In genomic region chr3:113795693-113796092, GRCh38 we compare ENCODE assay signal across 33 cellular contexts.
"Had no signal": no experiment of that assay in that cellular context is flagged by ENCODE, and none has a peak within 500 bp of the region (broad histone marks: within the 10 kb centered on the region; RNA-seq: fewer than 3 reads in every experiment).

No MANE protein-coding gene starts in this region.

- H3K4me3 ChIP-seq: coronary artery, esophagus muscularis mucosa, ovary, skin epidermis, stomach, thyroid gland, upper lobe of left lung, vagina had no signal

- H3K27me3 Mint-ChIP-seq: activated T-helper 17 cell treated with anti-CD3 and anti-CD28 coated beads, Interleukin-2, amount 50 U/mL, for 72 hours; effector memory CD8-positive, alpha-beta T cell; progenitor cell of endocrine pancreas; stimulated activated naive B cell treated with anti-CD40 and anti-IgM and Interleukin-4, amounts not matched to agents 10 μg/mL and 1 μg/mL and 100 μg/mL, for 72 hours had no signal

- H3K27me3 ChIP-seq: esophagus muscularis mucosa, ovary, stomach, thyroid gland, upper lobe of left lung, vagina had no signal

- H3K27ac Mint-ChIP-seq: activated T-helper 17 cell treated with anti-CD3 and anti-CD28 coated beads, Interleukin-2, amount 50 U/mL, for 72 hours; nephron progenitor cell; progenitor cell of endocrine pancreas; stimulated activated naive B cell treated with anti-CD40 and anti-IgM and Interleukin-4, amounts not matched to agents 10 μg/mL and 1 μg/mL and 100 μg/mL, for 72 hours; T-helper 2 cell treated with Interferon-gamma antibody and Interleukin-4, amounts not matched to agents 5 μg/mL and 100 μg/mL, for 36 hours had no signal

- H3K4me1 Mint-ChIP-seq: activated T-helper 17 cell treated with anti-CD3 and anti-CD28 coated beads, Interleukin-2, amount 50 U/mL, for 72 hours; nephron progenitor cell; stimulated activated naive B cell treated with anti-CD40 and anti-IgM and Interleukin-4, amounts not matched to agents 10 μg/mL and 1 μg/mL and 100 μg/mL, for 72 hours had no signal

- H3K36me3 ChIP-seq: ovary had no signal

- H3K9me3 Mint-ChIP-seq: activated T-helper 17 cell treated with anti-CD3 and anti-CD28 coated beads, Interleukin-2, amount 50 U/mL, for 72 hours; effector memory CD8-positive, alpha-beta T cell; nephron progenitor cell; stimulated activated naive B cell treated with anti-CD40 and anti-IgM and Interleukin-4, amounts not matched to agents 10 μg/mL and 1 μg/mL and 100 μg/mL, for 72 hours; T-helper 2 cell treated with Interferon-gamma antibody and Interleukin-4, amounts not matched to agents 5 μg/mL and 100 μg/mL, for 36 hours had no signal

- H3K27ac ChIP-seq: coronary artery, esophagus muscularis mucosa, ovary, skin epidermis, stomach, thyroid gland, upper lobe of left lung, vagina had no signal

- DNase-seq: activated CD4-positive, alpha-beta T cell treated with anti-CD3 and anti-CD28 coated beads for 4 hours; activated CD4-positive, alpha-beta T cell treated with anti-CD3 and anti-CD28 coated beads, Interleukin-2, amount 50 U/mL, for 48 hours; activated CD4-positive, CD25-positive, alpha-beta regulatory T cell; activated CD8-positive, alpha-beta memory T cell treated with anti-CD3 and anti-CD28 coated beads for 24 hours; activated gamma-delta T cell treated with Interleukin-2 at 50 U/mL for 16 hours; activated naive CD4-positive, alpha-beta T cell treated with anti-CD3 and anti-CD28 coated beads, Interleukin-2, amount 50 U/mL, for 16 hours; activated T-cell treated with anti-CD3 and anti-CD28 coated beads, Interleukin-2, amount 50 U/mL, for 1 hour; amniotic stem cell; effector memory CD8-positive, alpha-beta T cell; foreskin melanocyte; glutamatergic neuron; islet precursor cell; left cardiac atrium; left ventricle myocardium superior; nephron progenitor cell; ovary; retina; stimulated activated CD4-positive, alpha-beta T cell treated with anti-CD3 and anti-CD28 coated beads, Interleukin-4, amount 100 ng/mL, for 4 hours; stimulated activated CD8-positive, alpha-beta memory T cell treated with anti-CD3 and anti-CD28 coated beads, Interleukin-4, amount 100 ng/mL, for 48 hours; stimulated activated naive B cell treated with anti-CD40 and anti-IgM and Interleukin-4, amounts not matched to agents 10 μg/mL and 1 μg/mL and 100 μg/mL, for 72 hours; stomach; T-helper 1 cell; thyroid gland; upper lobe of left lung had no signal

- H3K4me3 Mint-ChIP-seq: activated T-helper 17 cell treated with anti-CD3 and anti-CD28 coated beads, Interleukin-2, amount 50 U/mL, for 72 hours; effector memory CD8-positive, alpha-beta T cell; nephron progenitor cell; stimulated activated naive B cell treated with anti-CD40 and anti-IgM and Interleukin-4, amounts not matched to agents 10 μg/mL and 1 μg/mL and 100 μg/mL, for 72 hours; T-helper 2 cell treated with Interferon-gamma antibody and Interleukin-4, amounts not matched to agents 5 μg/mL and 100 μg/mL, for 36 hours had no signal

- H3K4me1 ChIP-seq: esophagus muscularis mucosa, stomach, thyroid gland, upper lobe of left lung, vagina had no signal

- H3K9me3 ChIP-seq: esophagus muscularis mucosa, ovary, stomach, thyroid gland, upper lobe of left lung, vagina had no signal

- FAIRE-seq: astrocyte, bronchial epithelial cell had no signal
